Comparison of ENCODE assay signal across 3 cellular contexts in the genomic region with DNA sequence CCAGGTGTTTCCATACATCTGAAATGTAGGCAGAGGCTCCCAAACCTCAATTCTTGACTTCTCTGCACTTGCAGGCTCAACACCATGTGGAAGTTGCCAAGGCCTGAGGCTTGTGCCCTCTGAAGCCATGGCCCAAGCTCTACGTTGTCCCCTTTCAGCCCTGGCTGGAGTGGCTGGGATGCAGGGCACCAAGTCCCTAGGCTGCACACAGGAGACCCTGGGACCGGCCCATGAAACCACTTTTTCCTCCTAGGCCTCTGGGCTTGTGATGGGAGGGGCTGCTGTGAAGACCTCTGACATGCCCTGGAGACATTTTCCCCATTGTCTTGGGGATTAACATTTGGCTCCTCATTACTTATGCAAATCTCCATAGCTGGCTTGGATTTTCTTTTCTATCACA. TPM values are rescaled to one million over a fixed set of nuclear protein-coding genes. Genes with fewer than 3 reads are reported as not detected.
"Had no signal": no experiment of that assay in that cellular context is flagged by ENCODE, and none has a peak within 500 bp of the region (broad histone marks: within the 10 kb centered on the region; RNA-seq: fewer than 3 reads in every experiment).

No MANE protein-coding gene starts in this region.

RNA-seq across cellular contexts. Expression of a gene that starts 6.5 kb away (rescaled TPM):
- total RNA-seq: M059J, MCF 10A, NCI-H460 had no signal
